ENCODE assay signal across 8 cellular contexts in genomic region chr17:13024526-13025263, GRCh38. TPM values are rescaled to one million over a fixed set of nuclear protein-coding genes. Genes with fewer than 3 reads are reported as not detected.
A peak's percentile ranks its signal among the peaks of the same experiment; 100 is the strongest.
DNase-seq lines count a peak whose midpoint lies in the region; ATAC-seq and TF ChIP-seq lines count a peak whose summit lies in the region.

No MANE protein-coding gene starts in this region.

- CTCF ChIA-PET in BJ (lab: Yijun Ruan, JAX), result interaction anchor here (0.6 to 1.5 kb wide), 5 partner anchors 16 to 1294 kb away, joined by 3 to 4 read pairs (median 3); no protein-coding TSS in a partner anchor

- no peaks in the 10 kb centered on the region for H3K36me3 Mint-ChIP-seq in natural killer cell

- no peaks in the 10 kb centered on the region for H3K9me3 Mint-ChIP-seq in natural killer cell

- TF ChIP-seq CTCF in BJ (IDR thresholded peaks at IDR 0.05; ENCODE audit: insufficient read depth, low read depth, low read length) (peak; percentile 100), epithelial cell of esophagus (IDR thresholded peaks at IDR 0.05; ENCODE audit: insufficient read depth, low read depth, low read length, missing control alignments) (peak; percentile 98), natural killer cell (IDR thresholded peaks at IDR 0.05) (peak; percentile 93)

- H3K4me1 Mint-ChIP-seq in natural killer cell, result peaks cover 4 to 7% of the 10 kb centered on the region in 2 donors

- no peaks in the 10 kb centered on the region; the same call in 1 of the 2 replicates for H3K27me3 ChIP-seq in BJ (ENCODE audit: control insufficient read depth, insufficient read depth, low read length)

- ATAC-seq in GM18907 (IDR thresholded peaks at IDR 0.05; ENCODE audit: unreplicated experiment) (peak; percentile 88), HG03139 (IDR thresholded peaks at IDR 0.05; ENCODE audit: unreplicated experiment) (peak; percentile 79), natural killer cell (peak; percentile 93 to 100 (median 100))

- H3K27ac Mint-ChIP-seq in natural killer cell, result no peak overlapping the region

- H3K36me3 ChIP-seq in BJ (ENCODE audit: control insufficient read depth, insufficient read depth, low read length), result no peaks in the 10 kb centered on the region

- POLR2A ChIA-PET in BJ (lab: Charles Lee), result no interaction called here

- intact Hi-C loops in natural killer cell (cut with micrococcal nuclease), result no loop called here

- DNase-seq in BJ (ENCODE audit: low read depth) (no peak), NCI-H748 (lab: John Stamatoyannopoulos, UW; ENCODE audit: unreplicated experiment) (peak; percentile 72), epithelial cell of esophagus (ENCODE audit: low read depth) (peak; percentile 56), natural killer cell (peak; percentile 51)
- peak; percentile 64 for DNase-seq in activated CD8-positive, alpha-beta memory T cell treated with anti-CD3 and anti-CD28 coated beads, Interleukin-2, amount 50 U/mL, for 4 hours
- DNase-seq in stimulated activated naive CD4-positive, alpha-beta T cell (lab: John Stamatoyannopoulos, UW), result peak; percentile 13 to 70 (median 47)

- H3K27me3 Mint-ChIP-seq in natural killer cell (ENCODE audit: low read depth in 2 of 2), result peaks cover 0 to 5% of the 10 kb centered on the region in 2 donors

- H3K4me3 Mint-ChIP-seq in natural killer cell, result no peak overlapping the region

- H3K4me3 ChIP-seq in BJ (ENCODE audit: low read depth, low read length) (no peak overlapping the region), epithelial cell of esophagus (ENCODE audit: low read length) (no peak overlapping the region)

RNA-seq across cellular contexts. Expression of gene ELAC2, which starts 6.9 kb away (rescaled TPM):
- polyA plus RNA-seq in BJ (2011; rRNA removed), result 48.4 and 71.0 TPM in 2 replicates
- polyA minus RNA-seq in BJ (2011; rRNA and poly(A)+ RNA removed), result 61.9 and 120 TPM in 2 replicates
- 10 to 100 TPM; 65.5 to 84.2 (median 83.4) TPM for total RNA-seq in natural killer cell
